Comparison of ENCODE assay signal across 12 cellular contexts in the genomic region with DNA sequence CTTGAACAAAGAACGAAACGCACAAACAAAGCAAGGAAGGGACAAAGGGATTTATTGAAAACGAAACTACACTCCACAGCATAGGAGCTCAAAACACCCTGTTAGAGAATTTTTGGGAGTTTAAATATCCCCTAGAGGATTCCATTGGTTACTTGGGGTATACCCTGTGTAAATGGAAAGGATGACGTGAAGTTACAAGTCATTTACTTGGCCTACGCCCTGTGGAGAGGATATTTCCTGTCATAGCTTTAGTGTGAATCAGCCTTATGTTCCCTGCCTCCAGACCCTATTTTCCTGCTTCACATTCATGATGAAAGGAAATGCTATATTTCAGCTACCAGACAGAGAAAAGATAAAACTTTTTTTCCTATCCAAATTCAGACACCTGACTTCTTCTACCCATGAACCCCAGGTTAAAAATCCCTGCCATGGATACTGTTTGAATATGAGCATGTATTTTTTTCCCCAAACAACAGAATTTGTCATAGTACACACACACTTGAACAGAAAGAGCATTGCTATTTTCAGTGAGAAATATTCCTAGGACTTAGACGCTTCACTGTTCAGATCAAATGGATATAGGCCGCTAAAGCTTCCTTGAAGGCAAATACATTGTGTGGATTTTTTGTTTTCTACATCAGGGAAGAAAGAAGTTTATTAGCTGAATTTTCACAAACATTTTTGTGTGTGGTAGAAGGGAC. TPM values are rescaled to one million over a fixed set of nuclear protein-coding genes. Genes with fewer than 3 reads are reported as not detected.
DNase-seq lines count a peak whose midpoint lies in the region; ATAC-seq, FAIRE-seq and TF ChIP-seq lines count a peak whose summit lies in the region.
"Had no signal": no experiment of that assay in that cellular context is flagged by ENCODE, and none has a peak within 500 bp of the region (broad histone marks: within the 10 kb centered on the region; RNA-seq: fewer than 3 reads in every experiment).

No MANE protein-coding gene starts in this region.

- no peaks in the 10 kb centered on the region for H3K4me1 ChIP-seq in Karpas-422 (ENCODE audit: low read length)
- peaks cover 20% of the 10 kb centered on the region for H3K4me1 ChIP-seq in keratinocyte (ENCODE audit: control insufficient read depth, extremely low read depth, insufficient read depth, low read length)
- H3K4me1 ChIP-seq in neural progenitor cell: no peaks in the 10 kb centered on the region

- H4K20me1 ChIP-seq in Karpas-422 (ENCODE audit: insufficient read depth, low read depth, low read length): no peaks in the 10 kb centered on the region
- no peaks in the 10 kb centered on the region for H4K20me1 ChIP-seq in keratinocyte (ENCODE audit: control insufficient read depth, extremely low read depth, insufficient read depth, low read length)
- H4K20me1 ChIP-seq in neural progenitor cell (ENCODE audit: low read depth): peaks cover 5% of the 10 kb centered on the region

- TF ChIP-seq CTCF in brain microvascular endothelial cell (IDR thresholded peaks at IDR 0.05; ENCODE audit: low read depth, low read length, missing control alignments) (no peak), keratinocyte (optimal IDR thresholded peaks at IDR 0.05 in 1 of 3, IDR thresholded peaks at IDR 0.05 in 1 of 3, conservative IDR thresholded peaks at IDR 0.05 in 1 of 3; ENCODE audit: extremely low read depth in 1 of 3, insufficient read depth in 2 of 3, low read length in 3 of 3) (no peak), neural progenitor cell (IDR thresholded peaks at IDR 0.05) (no peak)

- in situ Hi-C loops in brain microvascular endothelial cell (cut with HindIII; ENCODE audit: low pct_ligation_motif_present, low sequenced_read_pairs): no loop called here

- H3K36me3 ChIP-seq in Karpas-422 (ENCODE audit: insufficient read depth, low read length): peaks cover 2% of the 10 kb centered on the region; the same call in 1 of the 2 replicates
- H3K36me3 ChIP-seq in brain microvascular endothelial cell (replicated peaks): no peaks in the 10 kb centered on the region
- H3K36me3 ChIP-seq in keratinocyte (ENCODE audit: control insufficient read depth in 2 of 2, extremely low read depth in 1 of 2, insufficient read depth in 2 of 2, low read length in 2 of 2): no peaks in the 10 kb centered on the region
- no peaks in the 10 kb centered on the region for H3K36me3 ChIP-seq in neural progenitor cell

- H3K9me1 ChIP-seq in keratinocyte (ENCODE audit: control insufficient read depth, extremely low read depth, insufficient read depth, low read length): no peaks in the 10 kb centered on the region

- H3K9me3 Mint-ChIP-seq in neural progenitor cell: no peaks in the 10 kb centered on the region

- H3K27me3 ChIP-seq in Karpas-422 (ENCODE audit: low read length) (no peaks in the 10 kb centered on the region), brain microvascular endothelial cell (replicated peaks) (peaks cover 5% of the 10 kb centered on the region), keratinocyte (ENCODE audit: control insufficient read depth, extremely low read depth, insufficient read depth, low read length) (peaks cover 4% of the 10 kb centered on the region), neural progenitor cell (no peaks in the 10 kb centered on the region)

- H2AFZ ChIP-seq in Karpas-422 (ENCODE audit: low read length): no peak overlapping the region
- no peak overlapping the region for H2AFZ ChIP-seq in keratinocyte (ENCODE audit: control insufficient read depth, low read length)
- H2AFZ ChIP-seq in neural progenitor cell (replicated peaks): no peak overlapping the region

- H3K27ac ChIP-seq in Karpas-422 (ENCODE audit: low read length) (no peak overlapping the region), brain microvascular endothelial cell (peak overlapping the region; percentile 82), keratinocyte (ENCODE audit: control insufficient read depth, insufficient read depth, low read length) (peak overlapping the region; percentile 81), neural progenitor cell (no peak overlapping the region)

- H3K4me1 Mint-ChIP-seq in neural progenitor cell: no peaks in the 10 kb centered on the region

- no peaks in the 10 kb centered on the region for H3K27me3 Mint-ChIP-seq in neural progenitor cell (ENCODE audit: insufficient read depth, low read depth)

- H3K9ac ChIP-seq in Karpas-422 (ENCODE audit: low read length) (no peak overlapping the region), keratinocyte (ENCODE audit: control insufficient read depth, extremely low read depth, insufficient read depth, low read length) (peak overlapping the region; percentile 42), neural progenitor cell (no peak overlapping the region)

- no peaks in the 10 kb centered on the region for H3K9me3 ChIP-seq in Karpas-422 (ENCODE audit: low read length)
- H3K9me3 ChIP-seq in keratinocyte (ENCODE audit: control insufficient read depth, low read depth, low read length): no peaks in the 10 kb centered on the region
- no peaks in the 10 kb centered on the region for H3K9me3 ChIP-seq in neural progenitor cell (ENCODE audit: low read depth)

- H3K4me3 ChIP-seq in Karpas-422 (ENCODE audit: low read length): no peak overlapping the region
- no peak overlapping the region for H3K4me3 ChIP-seq in brain microvascular endothelial cell (ENCODE audit: low read depth, low read length)
- H3K4me3 ChIP-seq in keratinocyte (ENCODE audit: control insufficient read depth in 2 of 3, extremely low read depth in 1 of 3, insufficient read depth in 2 of 3, low read depth in 1 of 3, low read length in 3 of 3): peak overlapping the region in 2 of 3 experiments; percentile 15 to 23
- no peak overlapping the region for H3K4me3 ChIP-seq in neural progenitor cell

- H3K4me2 ChIP-seq in Karpas-422 (ENCODE audit: low read depth, low read length, poor library complexity, severe bottlenecking) (no peak overlapping the region), keratinocyte (ENCODE audit: control insufficient read depth, extremely low read depth, insufficient read depth, low read depth, low read length) (peak overlapping the region; percentile 68), neural progenitor cell (no peak overlapping the region)

- H3K4me3 Mint-ChIP-seq in neural progenitor cell: no peak overlapping the region

- no peaks in the 10 kb centered on the region for H3K9me2 ChIP-seq in Karpas-422 (replicated peaks; ENCODE audit: insufficient read depth, low read length)

- no peaks in the 10 kb centered on the region for H3F3A ChIP-seq in neural progenitor cell (ENCODE audit: low read depth)

- DNase-seq in AG08395 (ENCODE audit: low spot score) (peak; percentile 50), Karpas-422 (peak; percentile 37), brain microvascular endothelial cell (peak; percentile 75), keratinocyte (ENCODE audit: low read depth, low spot score) (no peak), OCI-M1 (lab: John Stamatoyannopoulos, UW) (no peak), neural progenitor cell (ENCODE audit: low spot score) (no peak)
- DNase-seq: activated CD4-positive, alpha-beta T cell treated with anti-CD3 and anti-CD28 coated beads, Interleukin-2, amount 50 U/mL, for 1 hour; activated naive CD4-positive, alpha-beta T cell treated with anti-CD3 and anti-CD28 coated beads, Interleukin-2, amount 50 U/mL, for 16 hours; C1 segment of cervical spinal cord had no signal

- ATAC-seq in HG03571 (IDR thresholded peaks at IDR 0.05; ENCODE audit: unreplicated experiment) (no peak), HG02970 (IDR thresholded peaks at IDR 0.05; ENCODE audit: low FRiP score, unreplicated experiment) (no peak)
- ATAC-seq: HepG2 had no signal

- H3K79me2 ChIP-seq in Karpas-422 (ENCODE audit: low read length) (peaks cover 9% of the 10 kb centered on the region), keratinocyte (ENCODE audit: control insufficient read depth, insufficient read depth, low read length) (no peaks in the 10 kb centered on the region), neural progenitor cell (ENCODE audit: low read depth) (no peaks in the 10 kb centered on the region)

- dilution Hi-C loops in keratinocyte (cut with MboI; ENCODE audit: extremely low pct_ligation_motif_present, low sequenced_read_pairs): no loop called here

- H3K27ac Mint-ChIP-seq in neural progenitor cell: no peak overlapping the region

- FAIRE-seq in keratinocyte (lab: Jason Lieb, UNC): peak; percentile 70
- FAIRE-seq: HepG2 had no signal

- H3K36me3 Mint-ChIP-seq in neural progenitor cell: peaks cover 21% of the 10 kb centered on the region

RNA-seq across cellular contexts. Expression of a gene that starts 20.4 kb away (rescaled TPM):
- 10.5 and 28.4 TPM in 2 replicates for total RNA-seq in Karpas-422 (2014; rRNA removed; shearing (Covaris generic); ENCODE audit: low replicate concordance)
- polyA plus RNA-seq in keratinocyte: 12.9 to 31.0 TPM (median 28.4 TPM) in 3 replicates
- 7.7 TPM for polyA plus RNA-seq in keratinocyte (2011; ENCODE audit: low read depth)
- 35.3 and 45.7 TPM in 2 replicates for polyA plus RNA-seq in keratinocyte (2011; cell fraction: cytosol; rRNA removed)
- 9.1 and 20.1 TPM in 2 replicates for polyA plus RNA-seq in keratinocyte (2011; cell fraction: nucleus; rRNA removed)
- 19.8 and 36.5 TPM in 2 replicates for polyA plus RNA-seq in keratinocyte (2012; ENCODE audit: low replicate concordance)
- polyA minus RNA-seq in keratinocyte: 0.33 to 1.2 TPM in 2 of 3 replicates, not detected in the other
- 5.6 TPM for polyA minus RNA-seq in keratinocyte (2011; cell fraction: cytosol; rRNA and poly(A)+ RNA removed)
- 1.5 and 4.4 TPM in 2 replicates for polyA minus RNA-seq in keratinocyte (2011; cell fraction: nucleus; rRNA and poly(A)+ RNA removed)
- 21.6 and 21.7 TPM in 2 replicates for total RNA-seq in neural progenitor cell (ENCODE audit: low replicate concordance)

RNA-seq across cellular contexts. Expression of a gene that starts 36.8 kb away (rescaled TPM):
- 3.0 and 5.9 TPM in 2 replicates for total RNA-seq in Karpas-422 (2014; rRNA removed; shearing (Covaris generic); ENCODE audit: low replicate concordance)
- 0.52 to 4.1 TPM (median 3.4 TPM) in 3 replicates for polyA plus RNA-seq in keratinocyte
- 0.06 TPM for polyA plus RNA-seq in keratinocyte (2011; ENCODE audit: low read depth)
- polyA plus RNA-seq in keratinocyte (2011; cell fraction: cytosol; rRNA removed): 0.65 and 1.2 TPM in 2 replicates
- 0.87 and 1.1 TPM in 2 replicates for polyA plus RNA-seq in keratinocyte (2011; cell fraction: nucleus; rRNA removed)
- polyA plus RNA-seq in keratinocyte (2012; ENCODE audit: low replicate concordance): 0.14 and 3.7 TPM in 2 replicates
- 0.36 to 5.1 TPM (median 0.49 TPM) in 3 replicates for polyA minus RNA-seq in keratinocyte
- 1.5 TPM for polyA minus RNA-seq in keratinocyte (2011; cell fraction: cytosol; rRNA and poly(A)+ RNA removed)
- polyA minus RNA-seq in keratinocyte (2011; cell fraction: nucleus; rRNA and poly(A)+ RNA removed): 0.74 and 1.6 TPM in 2 replicates
- total RNA-seq in neural progenitor cell (ENCODE audit: low replicate concordance): 22.7 and 34.5 TPM in 2 replicates

Comparison
In these comparisons a context has a peak if more than half of its experiments do, and no peak if none do; other contexts are left out.
1. DNase-seq: peak in AG08395 (single experiment), Karpas-422 (single experiment) and brain microvascular endothelial cell (single experiment); none in keratinocyte (single experiment), OCI-M1 (single experiment) and neural progenitor cell (single experiment).
2. H3K27ac ChIP-seq: peak in brain microvascular endothelial cell (single experiment) and keratinocyte (single experiment); none in Karpas-422 (single experiment) and neural progenitor cell (single experiment).
3. H3K4me3 ChIP-seq: peak in keratinocyte (2 of 3); none in Karpas-422 (single experiment), brain microvascular endothelial cell (single experiment) and neural progenitor cell (single experiment).